20 cellular contexts compared by ENCODE assay signal in genomic region chr16:84667600-84668309, GRCh38. TPM values are rescaled to one million over a fixed set of nuclear protein-coding genes. Genes with fewer than 3 reads are reported as not detected.
A peak's percentile ranks its signal among the peaks of the same experiment; 100 is the strongest.
DNase-seq lines count a peak whose midpoint lies in the region; ATAC-seq and TF ChIP-seq lines count a peak whose summit lies in the region.
"Had no signal": no experiment of that assay in that cellular context is flagged by ENCODE, and none has a peak within 500 bp of the region (broad histone marks: within the 10 kb centered on the region; RNA-seq: fewer than 3 reads in every experiment).

No MANE protein-coding gene starts in this region.

- H3K4me1 Mint-ChIP-seq in activated naive CD8-positive, alpha-beta T cell (ENCODE audit: low read depth) = peaks cover 8% of the 10 kb centered on the region
- peaks cover 14% of the 10 kb centered on the region for H3K4me1 Mint-ChIP-seq in activated naive CD8-positive, alpha-beta T cell treated with anti-CD3 and anti-CD28 coated beads, Interleukin-2, amount 50 U/mL, for 24 hours
- H3K4me1 Mint-ChIP-seq in activated B cell treated with CpG ODN at 0.5 μM for 24 hours = peaks cover 33% of the 10 kb centered on the region

- H3K4me3 Mint-ChIP-seq in activated naive CD8-positive, alpha-beta T cell = no peak overlapping the region
- no peak overlapping the region for H3K4me3 Mint-ChIP-seq in activated naive CD8-positive, alpha-beta T cell treated with anti-CD3 and anti-CD28 coated beads, Interleukin-2, amount 50 U/mL, for 24 hours
- no peak overlapping the region for H3K4me3 Mint-ChIP-seq in activated B cell treated with CpG ODN at 0.5 μM for 24 hours

- H3K4me2 ChIP-seq in PC-3 (ENCODE audit: low read length) = no peak overlapping the region

- no peak for ATAC-seq in activated naive CD8-positive, alpha-beta T cell treated with anti-CD3 and anti-CD28 coated beads, Interleukin-2, amount 50 U/mL, for 24 hours
- ATAC-seq in activated B cell treated with CpG ODN at 0.5 μM for 24 hours (ENCODE audit: low read depth) = no peak
- ATAC-seq in PC-3 = no peak
- no peak for ATAC-seq in GM18909 (IDR thresholded peaks at IDR 0.05; ENCODE audit: poor library complexity, unreplicated experiment)
- ATAC-seq: Panc1, Right ventricle myocardium inferior had no signal

- no peaks in the 10 kb centered on the region for H3F3A ChIP-seq in PC-3 (ENCODE audit: low read length, unreplicated experiment)

- no peaks in the 10 kb centered on the region for H3K27me3 ChIP-seq in iPS-20b (ENCODE audit: insufficient read depth, low read length)
- H3K27me3 ChIP-seq in PC-3 (ENCODE audit: low read length) = no peaks in the 10 kb centered on the region

- intact Hi-C loops in activated B cell treated with CpG ODN at 0.5 μM for 24 hours (cut with micrococcal nuclease) (no loop called here), PC-3 (cut with micrococcal nuclease) (no loop called here)

- H3K9me3 Mint-ChIP-seq in activated naive CD8-positive, alpha-beta T cell (ENCODE audit: low read depth) = no peaks in the 10 kb centered on the region
- H3K9me3 Mint-ChIP-seq in activated naive CD8-positive, alpha-beta T cell treated with anti-CD3 and anti-CD28 coated beads, Interleukin-2, amount 50 U/mL, for 24 hours = no peaks in the 10 kb centered on the region
- H3K9me3 Mint-ChIP-seq in activated B cell treated with CpG ODN at 0.5 μM for 24 hours = no peaks in the 10 kb centered on the region

- peak overlapping the region; percentile 46 for H3K27ac Mint-ChIP-seq in activated naive CD8-positive, alpha-beta T cell
- H3K27ac Mint-ChIP-seq in activated naive CD8-positive, alpha-beta T cell treated with anti-CD3 and anti-CD28 coated beads, Interleukin-2, amount 50 U/mL, for 24 hours = no peak overlapping the region
- peak overlapping the region; percentile 9 for H3K27ac Mint-ChIP-seq in activated B cell treated with CpG ODN at 0.5 μM for 24 hours

- H2AFZ ChIP-seq in PC-3 (ENCODE audit: low read length) = no peak overlapping the region

- no TSS peak for BruUV-seq in PC-3 (replicated peaks; lab: Mats Ljungman, UMichigan)

- H3K27ac ChIP-seq in iPS-20b (ENCODE audit: low read length) (no peak overlapping the region), PC-3 (ENCODE audit: low read length) (no peak overlapping the region)
- H3K27ac ChIP-seq: C4-2B had no signal

- CTCF ChIA-PET in activated B cell treated with CpG ODN at 0.5 μM for 24 hours (lab: Charles Lee) (interaction anchor here (1.4 kb wide), 1 partner anchor 20 kb away, joined by 3 read pairs; no protein-coding TSS in a partner anchor), PC-3 (lab: Charles Lee) (no interaction called here)

- peaks cover 13% of the 10 kb centered on the region; the same call in 1 of the 2 replicates for H3K4me1 ChIP-seq in iPS-20b (ENCODE audit: insufficient read depth, low read length)
- H3K4me1 ChIP-seq in PC-3 (ENCODE audit: insufficient read depth, low read length) = no peaks in the 10 kb centered on the region

- peak overlapping the region; percentile 34 for H3K4me3 ChIP-seq in iPS-20b (ENCODE audit: low read length)
- no peak overlapping the region for H3K4me3 ChIP-seq in PC-3 (ENCODE audit: low read length)

- H3K9ac ChIP-seq in iPS-20b (ENCODE audit: low read depth, low read length) = 0 out of 2 replicates have a peak overlapping the region, but pooled peaks have one; percentile 18
- H3K9ac ChIP-seq in PC-3 (ENCODE audit: low read length) = no peak overlapping the region

- peaks cover 4% of the 10 kb centered on the region for H3K36me3 Mint-ChIP-seq in activated naive CD8-positive, alpha-beta T cell
- H3K36me3 Mint-ChIP-seq in activated naive CD8-positive, alpha-beta T cell treated with anti-CD3 and anti-CD28 coated beads, Interleukin-2, amount 50 U/mL, for 24 hours (ENCODE audit: low read depth) = peaks cover 7% of the 10 kb centered on the region
- peaks cover 45% of the 10 kb centered on the region for H3K36me3 Mint-ChIP-seq in activated B cell treated with CpG ODN at 0.5 μM for 24 hours (ENCODE audit: low read depth)

- H3K9me3 ChIP-seq in iPS-20b (ENCODE audit: insufficient read depth, low read depth, low read length) (no peaks in the 10 kb centered on the region), PC-3 (ENCODE audit: low read length) (no peaks in the 10 kb centered on the region)

- H3K79me2 ChIP-seq in PC-3 (ENCODE audit: low read length) = no peaks in the 10 kb centered on the region

- no peaks in the 10 kb centered on the region for H3K9me2 ChIP-seq in PC-3 (replicated peaks; ENCODE audit: low read length)

- no peak for DNase-seq in activated naive CD8-positive, alpha-beta T cell treated with anti-CD3 and anti-CD28 coated beads, Interleukin-2, amount 50 U/mL, for 24 hours
- no peak for DNase-seq in activated B cell treated with CpG ODN at 0.5 μM for 24 hours
- no peak for DNase-seq in NCI-H2107 (lab: John Stamatoyannopoulos, UW)
- DNase-seq in PC-3 = no peak
- no peak for DNase-seq in activated gamma-delta T cell (lab: John Stamatoyannopoulos, UW)
- DNase-seq: 8988T, COR-L47, DMS153, EL, HCEC 1CT, NCI-H1436 treated with DMSO at 0.1 percent for 48 hours, NCI-H2081 treated with DMSO at 0.1 percent for 48 hours, NCI-H2227 treated with DMSO at 0.1 percent for 48 hours, NCI-H748 treated with DMSO at 0.1 percent for 48 hours had no signal

- no peaks in the 10 kb centered on the region for H3K27me3 Mint-ChIP-seq in activated naive CD8-positive, alpha-beta T cell
- no peaks in the 10 kb centered on the region for H3K27me3 Mint-ChIP-seq in activated naive CD8-positive, alpha-beta T cell treated with anti-CD3 and anti-CD28 coated beads, Interleukin-2, amount 50 U/mL, for 24 hours
- H3K27me3 Mint-ChIP-seq in activated B cell treated with CpG ODN at 0.5 μM for 24 hours = no peaks in the 10 kb centered on the region

- POLR2A ChIA-PET in activated B cell treated with CpG ODN at 0.5 μM for 24 hours (lab: Charles Lee) = no interaction called here
- POLR2A ChIA-PET in PC-3 (lab: Charles Lee; ENCODE audit: unreplicated experiment) = no interaction called here

- TF ChIP-seq CTCF in activated B cell treated with CpG ODN at 0.5 μM for 24 hours (IDR thresholded peaks at IDR 0.05) (no peak), PC-3 (conservative IDR thresholded peaks at IDR 0.05; ENCODE audit: low read depth, low read length) (no peak)

- H4K20me1 ChIP-seq in PC-3 (ENCODE audit: low read length) = no peaks in the 10 kb centered on the region

- H3K36me3 ChIP-seq in iPS-20b (ENCODE audit: insufficient read depth, low read depth, low read length) = peaks cover 11% of the 10 kb centered on the region; the same call in 1 of the 2 replicates
- no peaks in the 10 kb centered on the region; the same call in 1 of the 2 replicates for H3K36me3 ChIP-seq in PC-3 (ENCODE audit: low read depth, low read length)

RNA-seq across cellular contexts. Expression of gene KLHL36, which starts 19.4 kb away (rescaled TPM):
- total RNA-seq in activated B cell treated with CpG ODN at 0.5 μM for 24 hours (62.6 and 72.7 TPM in 2 replicates), PC-3 (2014; rRNA removed) (33.8 and 35.0 TPM in 2 replicates)

RNA-seq across cellular contexts. Expression of gene USP10, which starts 32.0 kb away (rescaled TPM):
- total RNA-seq in activated B cell treated with CpG ODN at 0.5 μM for 24 hours = 138 and 147 TPM in 2 replicates
- total RNA-seq in PC-3 (2014; rRNA removed) = 50.4 and 62.3 TPM in 2 replicates

RNA-seq across cellular contexts. Expression of gene COTL1, which starts 49.9 kb away (rescaled TPM):
- 487 and 525 TPM in 2 replicates for total RNA-seq in activated B cell treated with CpG ODN at 0.5 μM for 24 hours
- 408 and 465 TPM in 2 replicates for total RNA-seq in PC-3 (2014; rRNA removed)
